In the genomic region with DNA sequence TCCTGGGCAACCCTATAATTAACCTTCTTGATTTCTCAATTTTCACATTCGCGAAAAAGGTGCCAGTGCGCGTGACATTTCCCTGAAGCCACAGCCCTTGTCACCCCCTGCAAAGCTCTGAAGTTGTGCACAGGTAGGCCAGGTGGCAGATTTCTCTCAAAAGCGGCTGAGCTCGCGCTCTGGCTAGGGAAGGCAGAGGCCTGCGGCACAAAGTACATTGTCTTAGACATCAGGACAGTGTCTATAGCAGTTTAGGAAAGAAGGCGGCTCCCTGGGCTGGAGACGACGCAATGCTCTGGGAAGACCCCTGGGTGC, we compare ENCODE assay signal across 8 cellular contexts. TPM values are rescaled to one million over a fixed set of nuclear protein-coding genes. Genes with fewer than 3 reads are reported as not detected.
A peak's percentile ranks its signal among the peaks of the same experiment; 100 is the strongest.
DNase-seq lines count a peak whose midpoint lies in the region; ATAC-seq and TF ChIP-seq lines count a peak whose summit lies in the region.

No MANE protein-coding gene starts in this region.

- no peaks in the 10 kb centered on the region for H3K36me3 ChIP-seq in transverse colon

- H3K9me3 ChIP-seq in transverse colon = no peaks in the 10 kb centered on the region

- in situ Hi-C loops in transverse colon (cut with MboI; ENCODE audit: low pct_ligation_motif_present in 1 of 4, low pct_unique_long_range_greater_than_20kb in 1 of 4, low sequenced_read_pairs in 3 of 4) = loop anchor here in 1 of 4 donors (5.0 kb wide), 1 partner anchor 51 kb away; no protein-coding TSS in a partner anchor

- no peak for TF ChIP-seq EP300 in transverse colon (IDR thresholded peaks at IDR 0.05; ENCODE audit: low read depth)

- intact Hi-C loops in lower leg skin (cut with DNase I; ENCODE audit: low total_unique reads) = no loop called here
- intact Hi-C loops in transverse colon (cut with DNase I; ENCODE audit: low total_unique reads) = no loop called here

- TF ChIP-seq CTCF in lower leg skin (IDR thresholded peaks at IDR 0.05) (no peak), transverse colon (IDR thresholded peaks at IDR 0.05) (no peak)

- no peaks in the 10 kb centered on the region for H3K27me3 ChIP-seq in transverse colon

- WGBS in lower leg skin, 2 donors = 1% methylated on average over 11 of the region's 11 CpGs
- 7% methylated on average over 11 of the region's 11 CpGs; no CpG with 5 or more reads in 1 of the 2 donors for WGBS in transverse colon (ENCODE audit: low coverage in 1 of 2), 2 donors

- H3K4me3 ChIP-seq in lower leg skin (ENCODE audit: low read depth, poor library complexity, severe bottlenecking) = peak overlapping the region; percentile 43
- H3K4me3 ChIP-seq in transverse colon = peak overlapping the region; percentile 48 to 86 (median 60)

- peak; percentile 49 for DNase-seq in SIG-M5 treated with dmso at 0.1 percent for 504 hours (lab: John Stamatoyannopoulos, UW; ENCODE audit: unreplicated experiment)
- DNase-seq in SIG-M5 (lab: John Stamatoyannopoulos, UW) = no peak
- no peak for DNase-seq in lower leg skin (ENCODE audit: low spot score in 2 of 2)
- no peak for DNase-seq in transverse colon
- no peak for DNase-seq in NK-92 (lab: John Stamatoyannopoulos, UW; ENCODE audit: unreplicated experiment)
- no peak for DNase-seq in islet precursor cell

- TF ChIP-seq POLR2A in lower leg skin (IDR thresholded peaks at IDR 0.05) (no peak), transverse colon (IDR thresholded peaks at IDR 0.05) (no peak)

- peak overlapping the region; percentile 79 for H3K27ac ChIP-seq in angular gyrus (ENCODE audit: low read depth, low read length)
- peak overlapping the region; percentile 72 to 88 (median 80) for H3K27ac ChIP-seq in transverse colon

- H3K4me1 ChIP-seq in transverse colon = peaks cover 11 to 20% (median 16%) of the 10 kb centered on the region in 4 donors

- ATAC-seq in HG03457 (IDR thresholded peaks at IDR 0.05; ENCODE audit: unreplicated experiment) = peak; percentile 9

RNA-seq across cellular contexts. Expression of a gene that starts 42.9 kb away (rescaled TPM):
- total RNA-seq in lower leg skin (1 to 10 TPM; 6.9 to 9.4 (median 8.1) TPM), transverse colon (10 to 100 TPM in 1 of 4 donors, 1 to 10 TPM in 2, under 1 TPM in 1; 0.37 to 10.0 (median 4.6) TPM)

RNA-seq across cellular contexts. Expression of a gene that starts 45.7 kb away (rescaled TPM):
- 10 to 100 TPM; 19.9 to 44.5 (median 28.0) TPM for total RNA-seq in lower leg skin
- 10 to 100 TPM; 11.6 to 43.2 (median 25.4) TPM for total RNA-seq in transverse colon
